Comparison of ENCODE assay signal across 29 cellular contexts in genomic region chr13:112438515-112438914, GRCh38.
"Had no signal": no experiment of that assay in that cellular context is flagged by ENCODE, and none has a peak within 500 bp of the region (broad histone marks: within the 10 kb centered on the region; RNA-seq: fewer than 3 reads in every experiment).

No MANE protein-coding gene starts in this region.

- ATAC-seq: stimulated activated effector memory CD8-positive, alpha-beta T cell treated with anti-CD3 and anti-CD28 coated beads, Interleukin-12 subunit alpha, Interleukin-12 subunit beta, amount 100 ng/mL, for 72 hours; stimulated activated memory B cell treated with anti-CD40 and anti-IgM and Interleukin-4, amounts not matched to agents 10 μg/mL and 1 μg/mL and 100 μg/mL, for 72 hours; stimulated activated naive B cell treated with anti-CD40 and anti-IgM and Interleukin-4, amounts not matched to agents 10 μg/mL and 1 μg/mL and 100 μg/mL, for 72 hours; stimulated activated naive CD8-positive, alpha-beta T cell treated with anti-CD3 and anti-CD28 coated beads, Interleukin-15, amount 100 ng/mL, for 72 hours; stimulated activated naive CD8-positive, alpha-beta T cell treated with anti-CD3 and anti-CD28 coated beads, Interleukin-15, Interleukin-2, amounts not matched to agents 100 U/mL and 50 U/mL, for 24 hours; upper lobe of right lung had no signal

- H3K4me1 Mint-ChIP-seq: stimulated activated memory B cell treated with anti-CD40 and anti-IgM and Interleukin-4, amounts not matched to agents 10 μg/mL and 1 μg/mL and 100 μg/mL, for 72 hours had no signal

- H3K36me3 Mint-ChIP-seq: stimulated activated effector memory CD8-positive, alpha-beta T cell treated with anti-CD3 and anti-CD28 coated beads, Interleukin-12 subunit alpha, Interleukin-12 subunit beta, amount 100 ng/mL, for 72 hours; stimulated activated memory B cell treated with anti-CD40 and anti-IgM and Interleukin-4, amounts not matched to agents 10 μg/mL and 1 μg/mL and 100 μg/mL, for 72 hours; stimulated activated naive B cell treated with anti-CD40 and anti-IgM and Interleukin-4, amounts not matched to agents 10 μg/mL and 1 μg/mL and 100 μg/mL, for 72 hours; type B pancreatic cell had no signal

- DNase-seq: stimulated activated CD4-positive, alpha-beta T cell treated with anti-CD3 and anti-CD28 coated beads, Interleukin-2, amount 100 ng/mL, for 48 hours; stimulated activated CD4-positive, alpha-beta T cell treated with anti-CD3 and anti-CD28 coated beads, Interleukin-4, amount 100 ng/mL, for 1 hour; stimulated activated CD4-positive, alpha-beta T cell treated with anti-CD3 and anti-CD28 coated beads, Interleukin-4, amount 100 ng/mL, for 24 hours; stimulated activated CD4-positive, alpha-beta T cell treated with anti-CD3 and anti-CD28 coated beads, Interleukin-4, amount 100 ng/mL, for 4 hours; stimulated activated CD8-positive, alpha-beta memory T cell treated with anti-CD3 and anti-CD28 coated beads, Interleukin-4, amount 100 ng/mL, for 48 hours; stimulated activated naive B cell treated with anti-CD40 and anti-IgM and Interleukin-4, amounts not matched to agents 10 μg/mL and 1 μg/mL and 100 μg/mL, for 72 hours; stimulated activated naive CD4-positive, alpha-beta T cell; stimulated activated naive CD4-positive, alpha-beta T cell treated with Interleukin-2 at 50 U/mL for 16 hours; stimulated activated naive CD8-positive, alpha-beta T cell treated with anti-CD3 and anti-CD28 coated beads, Interleukin-15, amount 100 ng/mL, for 72 hours; stimulated activated naive CD8-positive, alpha-beta T cell treated with anti-CD3 and anti-CD28 coated beads, Interleukin-15, Interleukin-2, amounts not matched to agents 100 U/mL and 50 U/mL, for 24 hours; stomach; substantia nigra; testis; thyroid gland; tibial artery; transverse colon; trophoblast cell; upper lobe of left lung; upper lobe of right lung; uterus had no signal

- H3K4me3 ChIP-seq: stomach, suprapubic skin, testis, thoracic aorta, thyroid gland, tibial artery, tibial nerve, transverse colon, upper lobe of left lung, upper lobe of right lung, uterus, vagina had no signal

- H3K4me3 Mint-ChIP-seq: stimulated activated effector memory CD8-positive, alpha-beta T cell treated with anti-CD3 and anti-CD28 coated beads, Interleukin-12 subunit alpha, Interleukin-12 subunit beta, amount 100 ng/mL, for 72 hours; stimulated activated memory B cell treated with anti-CD40 and anti-IgM and Interleukin-4, amounts not matched to agents 10 μg/mL and 1 μg/mL and 100 μg/mL, for 72 hours; stimulated activated naive B cell treated with anti-CD40 and anti-IgM and Interleukin-4, amounts not matched to agents 10 μg/mL and 1 μg/mL and 100 μg/mL, for 72 hours; stimulated activated naive CD8-positive, alpha-beta T cell treated with anti-CD3 and anti-CD28 coated beads, Interleukin-15, amount 100 ng/mL, for 72 hours; stimulated activated naive CD8-positive, alpha-beta T cell treated with anti-CD3 and anti-CD28 coated beads, Interleukin-15, Interleukin-2, amounts not matched to agents 100 ng/mL and 50 ng/mL, for 24 hours; type B pancreatic cell had no signal

- H3K4me1 ChIP-seq: testis, thyroid gland, tibial artery, transverse colon, upper lobe of left lung, uterus had no signal

- H3K27ac ChIP-seq: stomach, suprapubic skin, testis, thoracic aorta, thyroid gland, tibial artery, tibial nerve, transverse colon, upper lobe of left lung, upper lobe of right lung, uterus, vagina had no signal

- H3K9me3 ChIP-seq: testis, thyroid gland, uterus, vagina had no signal

- H3K27me3 ChIP-seq: testis, vagina had no signal

- H3K27ac Mint-ChIP-seq: stimulated activated effector memory CD8-positive, alpha-beta T cell treated with anti-CD3 and anti-CD28 coated beads, Interleukin-12 subunit alpha, Interleukin-12 subunit beta, amount 100 ng/mL, for 72 hours; stimulated activated memory B cell treated with anti-CD40 and anti-IgM and Interleukin-4, amounts not matched to agents 10 μg/mL and 1 μg/mL and 100 μg/mL, for 72 hours; stimulated activated naive B cell treated with anti-CD40 and anti-IgM and Interleukin-4, amounts not matched to agents 10 μg/mL and 1 μg/mL and 100 μg/mL, for 72 hours; stimulated activated naive CD8-positive, alpha-beta T cell treated with anti-CD3 and anti-CD28 coated beads, Interleukin-15, amount 100 ng/mL, for 72 hours; stimulated activated naive CD8-positive, alpha-beta T cell treated with anti-CD3 and anti-CD28 coated beads, Interleukin-15, Interleukin-2, amounts not matched to agents 100 ng/mL and 50 ng/mL, for 24 hours; type B pancreatic cell had no signal

- FAIRE-seq: urothelium cell line had no signal

- H3K36me3 ChIP-seq: stomach, suprapubic skin, thoracic aorta, thyroid gland, tibial artery, tibial nerve, transverse colon, upper lobe of left lung, upper lobe of right lung, uterus, vagina had no signal
